ENCODE assay signal across 31 cellular contexts in the genomic region with DNA sequence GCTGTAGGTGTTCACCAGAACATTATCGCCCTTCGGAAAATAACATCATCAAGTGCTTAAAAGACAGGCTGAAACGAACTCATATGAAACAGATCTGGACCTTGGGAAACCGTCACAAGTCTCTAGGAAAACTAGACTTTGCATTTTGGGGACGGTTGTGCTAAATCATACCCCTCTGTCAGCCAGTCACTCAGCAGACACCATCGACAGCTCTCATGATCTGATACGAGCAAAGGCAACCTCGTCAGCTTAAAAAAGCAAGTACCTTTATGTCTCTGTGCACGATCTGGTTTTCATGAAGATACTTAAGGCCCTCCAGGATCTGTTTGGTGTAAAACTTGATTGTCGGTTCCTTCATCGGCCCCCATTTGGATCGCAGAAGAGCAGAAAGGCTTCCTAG. TPM values are rescaled to one million over a fixed set of nuclear protein-coding genes. Genes with fewer than 3 reads are reported as not detected.
DNase-seq lines count a peak whose midpoint lies in the region; ATAC-seq, FAIRE-seq and TF ChIP-seq lines count a peak whose summit lies in the region.
"Had no signal": no experiment of that assay in that cellular context is flagged by ENCODE, and none has a peak within 500 bp of the region (broad histone marks: within the 10 kb centered on the region; RNA-seq: fewer than 3 reads in every experiment).

No MANE protein-coding gene starts in this region.

- TF ChIP-seq EP300 in K562 (IDR thresholded peaks at IDR 0.05; ENCODE audit: low read length) (no peak), HepG2 (IDR thresholded peaks at IDR 0.05; ENCODE audit: low read depth in 2 of 2, low read length in 2 of 2) (no peak), HepG2 (CRISPR knock-in tag; IDR thresholded peaks at IDR 0.05; ENCODE audit: borderline replicate concordance) (no peak)

- no peaks in the 10 kb centered on the region for H3K9me1 ChIP-seq in K562 (ENCODE audit: control insufficient read depth, insufficient read depth, low read length)

- H3K9ac ChIP-seq in K562 (ENCODE audit: insufficient read depth in 1 of 2, low read depth in 2 of 2, low read length in 2 of 2), result peak overlapping the region in 1 of 2 experiments; percentile 34; a peak in 1 of 4 replicates
- no peak overlapping the region for H3K9ac ChIP-seq in MM.1S (ENCODE audit: low read length)
- H3K9ac ChIP-seq in HepG2 (ENCODE audit: insufficient read depth, low read depth, low read length), result no peak overlapping the region
- H3K9ac ChIP-seq: BLaER1; BLaER1 treated with 17β-estradiol and CSF1 and Interleukin-3, amounts not matched to agents 10 nM and 100 nM had no signal

- WGBS in K562 (ENCODE audit: insufficient coverage, low coverage, missing lambda C conversion rate), result 29% methylated on average over 11 of the region's 12 CpGs
- 91% methylated on average over 12 of the region's 12 CpGs for WGBS in HepG2 (ENCODE audit: low lambda C conversion rate)

- peaks cover 9 to 10% of the 10 kb centered on the region in 2 experiments; a peak in 4 of 5 replicates for H3K4me1 ChIP-seq in K562 (replicated peaks in 1 of 2; ENCODE audit: control insufficient read depth in 2 of 2, insufficient read depth in 2 of 2, low read length in 2 of 2)
- H3K4me1 ChIP-seq in MM.1S (ENCODE audit: low read length), result no peaks in the 10 kb centered on the region
- no peaks in the 10 kb centered on the region for H3K4me1 ChIP-seq in HepG2 (ENCODE audit: insufficient read depth, low read length)
- H3K4me1 ChIP-seq: A549; BE2C; BLaER1 treated with 17β-estradiol and CSF1 and Interleukin-3, amounts not matched to agents 10 nM and 100 nM; Caco-2 had no signal

- H3K9me3 ChIP-seq in K562 (replicated peaks; ENCODE audit: control insufficient read depth, insufficient read depth, low read depth, low read length), result no peaks in the 10 kb centered on the region
- H3K9me3 ChIP-seq in MM.1S (replicated peaks; ENCODE audit: insufficient read depth, low read length), result no peaks in the 10 kb centered on the region
- no peaks in the 10 kb centered on the region for H3K9me3 ChIP-seq in HepG2 (ENCODE audit: low read length)
- H3K9me3 ChIP-seq: A549; BE2C; BLaER1; BLaER1 treated with 17β-estradiol and CSF1 and Interleukin-3, amounts not matched to agents 10 nM and 100 nM; Caco-2 had no signal

- H3K9me2 ChIP-seq in MM.1S (replicated peaks; ENCODE audit: insufficient read depth, low read length), result no peaks in the 10 kb centered on the region

- H3K36me3 ChIP-seq in K562 (ENCODE audit: control insufficient read depth, insufficient read depth, low read length) (no peaks in the 10 kb centered on the region), bronchial epithelial cell (ENCODE audit: control insufficient read depth, insufficient read depth, low read length) (no peaks in the 10 kb centered on the region), MM.1S (replicated peaks; ENCODE audit: insufficient read depth, low read length) (no peaks in the 10 kb centered on the region), HepG2 (replicated peaks in 1 of 2; ENCODE audit: control insufficient read depth in 1 of 2, insufficient read depth in 2 of 2, low read length in 2 of 2) (no peaks in the 10 kb centered on the region; a peak in 1 of 5 replicates)
- H3K36me3 ChIP-seq: BE2C; BLaER1 treated with 17β-estradiol and CSF1 and Interleukin-3, amounts not matched to agents 10 nM and 100 nM had no signal

- no peak for TF ChIP-seq CTCF in K562 (IDR thresholded peaks at IDR 0.05 in 2 of 3, conservative IDR thresholded peaks at IDR 0.05 in 1 of 3; ENCODE audit: insufficient read depth in 2 of 3, low read depth in 1 of 3, low read length in 3 of 3)
- TF ChIP-seq CTCF in bronchial epithelial cell (IDR thresholded peaks at IDR 0.05; ENCODE audit: insufficient read depth, low read length, severe bottlenecking), result no peak
- no peak for TF ChIP-seq CTCF in MM.1S (IDR thresholded peaks at IDR 0.05; ENCODE audit: low read length)
- no peak for TF ChIP-seq CTCF in HepG2 (CRISPR knock-in tag; IDR thresholded peaks at IDR 0.05)

- BruUV-seq in K562 (replicated peaks; lab: Mats Ljungman, UMichigan) (no TSS peak), HepG2 (replicated peaks; lab: Mats Ljungman, UMichigan) (no TSS peak)

- DNase-seq in K562 (ENCODE audit: extremely low read depth in 1 of 4, low spot score in 3 of 4) (peak in 1 of 4 experiments; percentile 22), bronchial epithelial cell (ENCODE audit: low read depth) (no peak), MM.1S (no peak), HepG2 (ENCODE audit: low spot score) (no peak)
- DNase-seq: 8988T; ACHN; AML-193; BE2C; C1 segment of cervical spinal cord; Caco-2; Calu3; CD4-positive, alpha-beta memory T cell; CD4-positive, alpha-beta T cell; CD4-positive, CD25-positive, alpha-beta regulatory T cell; CD8-positive, alpha-beta memory T cell; CD8-positive, alpha-beta T cell; COR-L47; DMS 273 treated with DMSO at 0.1 percent for 48 hours; DMS153; DMS53; DMS79; DMS79 treated with DMSO at 0.1 percent for 48 hours; DND-41; EL had no signal

- no peaks in the 10 kb centered on the region for H3F3A ChIP-seq in MM.1S (ENCODE audit: insufficient read depth, low read length)

- in situ Hi-C loops in K562 (cut with MboI), result no loop called here
- in situ Hi-C loops in HepG2 (cut with HindIII; ENCODE audit: extremely low pct_ligation_motif_present, low pct_unique_long_range_greater_than_20kb), result no loop called here

- H2AFZ ChIP-seq in K562 (ENCODE audit: low read depth, low read length) (peak overlapping the region; percentile 83), MM.1S (ENCODE audit: low read length) (no peak overlapping the region), HepG2 (ENCODE audit: low read length) (no peak overlapping the region)

- CTCF ChIA-PET in K562 (lab: Yijun Ruan, JAX; ENCODE audit: low intra/inter-chr PET ratio) (no interaction called here), HepG2 (lab: Yijun Ruan, JAX; ENCODE audit: low intra/inter-chr PET ratio, low total read pairs) (no interaction called here)

- H3K79me2 ChIP-seq in K562 (ENCODE audit: control insufficient read depth, insufficient read depth, low read length) (no peaks in the 10 kb centered on the region), MM.1S (ENCODE audit: low read length) (no peaks in the 10 kb centered on the region), HepG2 (ENCODE audit: insufficient read depth, low read length) (no peaks in the 10 kb centered on the region)

- H3K4me2 ChIP-seq in K562 (ENCODE audit: insufficient read depth, low read length) (peak overlapping the region; percentile 63), MM.1S (ENCODE audit: low read depth, low read length) (no peak overlapping the region), HepG2 (ENCODE audit: low read depth, low read length) (no peak overlapping the region)
- H3K4me2 ChIP-seq: A549; BLaER1; BLaER1 treated with 17β-estradiol and CSF1 and Interleukin-3, amounts not matched to agents 10 nM and 100 nM had no signal

- ATAC-seq in K562 (peak; percentile 57), HepG2 (no peak)
- ATAC-seq: A549; CD8-positive, alpha-beta T cell had no signal

- TF ChIP-seq POLR2A in K562 (conservative IDR thresholded peaks at IDR 0.05) (no peak), HepG2 (IDR thresholded peaks at IDR 0.05; ENCODE audit: insufficient read depth in 1 of 2, low read depth in 2 of 2, low read length in 2 of 2) (no peak)

- H3K27ac ChIP-seq in K562 (ENCODE audit: extremely low read depth, low read depth, low read length), result peak overlapping the region; percentile 43; the same call in 1 of the 3 replicates
- H3K27ac ChIP-seq in MM.1S (ENCODE audit: low read length), result no peak overlapping the region
- no peak overlapping the region for H3K27ac ChIP-seq in HepG2 (ENCODE audit: extremely low read length, insufficient read depth, low read length)
- H3K27ac ChIP-seq: 22Rv1; A549; BLaER1; BLaER1 treated with 17β-estradiol and CSF1 and Interleukin-3, amounts not matched to agents 10 nM and 100 nM; C4-2B had no signal

- TF ChIP-seq RAD21 in K562 (CRISPR knock-in tag; conservative IDR thresholded peaks at IDR 0.05 in 1 of 2, IDR thresholded peaks at IDR 0.05 in 1 of 2), result no peak
- no peak for TF ChIP-seq RAD21 in HepG2 (CRISPR knock-in tag; IDR thresholded peaks at IDR 0.05)

- H4K20me1 ChIP-seq in K562 (replicated peaks; ENCODE audit: control insufficient read depth, insufficient read depth, low read length), result no peaks in the 10 kb centered on the region
- H4K20me1 ChIP-seq in MM.1S (ENCODE audit: insufficient read depth, low read length), result no peaks in the 10 kb centered on the region
- no peaks in the 10 kb centered on the region for H4K20me1 ChIP-seq in HepG2 (ENCODE audit: insufficient read depth, low read length)
- H4K20me1 ChIP-seq: BLaER1; BLaER1 treated with 17β-estradiol and CSF1 and Interleukin-3, amounts not matched to agents 10 nM and 100 nM had no signal

- FAIRE-seq in K562 (lab: Jason Lieb, UNC), result no peak
- FAIRE-seq in bronchial epithelial cell (lab: Jason Lieb, UNC), result peak; percentile 60
- FAIRE-seq in HepG2 (lab: Jason Lieb, UNC), result no peak
- FAIRE-seq: A204.1, A549, D721Med had no signal

- intact Hi-C loops in K562 (cut with micrococcal nuclease), result no loop called here
- intact Hi-C loops in HepG2 (cut with micrococcal nuclease; ENCODE audit: unreplicated experiment), result no loop called here

- H3K27me3 ChIP-seq in K562 (ENCODE audit: control insufficient read depth in 2 of 2, insufficient read depth in 2 of 2, low read length in 2 of 2) (peaks cover 0 to 5% of the 10 kb centered on the region in 2 experiments; a peak in 1 of 5 replicates), bronchial epithelial cell (ENCODE audit: control insufficient read depth, insufficient read depth, low read length) (no peaks in the 10 kb centered on the region), MM.1S (replicated peaks; ENCODE audit: insufficient read depth, low read length) (no peaks in the 10 kb centered on the region), HepG2 (ENCODE audit: control insufficient read depth in 1 of 2, insufficient read depth in 2 of 2, low read length in 2 of 2) (no peaks in the 10 kb centered on the region)
- H3K27me3 ChIP-seq: BE2C; BLaER1; BLaER1 treated with 17β-estradiol and CSF1 and Interleukin-3, amounts not matched to agents 10 nM and 100 nM had no signal

- no peak overlapping the region for H3K4me3 ChIP-seq in K562
- H3K4me3 ChIP-seq in bronchial epithelial cell (ENCODE audit: low read depth, low read length), result no peak overlapping the region
- H3K4me3 ChIP-seq in MM.1S (ENCODE audit: low read length), result no peak overlapping the region
- no peak overlapping the region for H3K4me3 ChIP-seq in HepG2 (replicated peaks in 1 of 3; ENCODE audit: insufficient read depth in 1 of 3, low read depth in 2 of 3, low read length in 3 of 3)
- H3K4me3 ChIP-seq: A549; BLaER1; BLaER1 treated with 17β-estradiol and CSF1 and Interleukin-3, amounts not matched to agents 10 nM and 100 nM had no signal

- POLR2A ChIA-PET in K562 (lab: Yijun Ruan, JAX), result interaction anchor here (0.8 to 1.7 kb wide), 2 partner anchors 9 to 35 kb away, joined by 3 to 5 read pairs; no protein-coding TSS in a partner anchor
- POLR2A ChIA-PET in HepG2 (lab: Yijun Ruan, JAX), result no interaction called here

RNA-seq across cellular contexts. Expression of gene PDHA1, which starts 48.4 kb away (rescaled TPM):
- total RNA-seq in K562 (2011; cell fraction: chromatin; rRNA removed; ENCODE audit: low replicate concordance), result 161 and 253 TPM in 2 replicates
- total RNA-seq in K562 (2011; cell fraction: nucleolus; rRNA removed), result 59.4 and 72.5 TPM in 2 replicates
- total RNA-seq in K562 (2011; cell fraction: nucleoplasm; rRNA removed), result 126 and 135 TPM in 2 replicates
- total RNA-seq in K562 (2014; rRNA removed) (363 and 407 TPM in 2 replicates), K562 (2014; rRNA removed; fragmentation: Illumina TruSeq; extraction: Trizol) (384 and 424 TPM in 2 replicates), K562 (2015; rRNA removed; fragmentation: Illumina TruSeq; extraction: Trizol) (345 and 352 TPM in 2 replicates), K562 (2021) (425 and 446 TPM in 2 replicates), bronchial epithelial cell (87.9 and 182 TPM in 2 replicates), HepG2 (2016; rRNA removed; fragmentation: Illumina TruSeq; extraction: Trizol) (249 and 277 TPM in 2 replicates)
- polyA plus RNA-seq in K562 (2011; rRNA removed) (504 and 540 TPM in 2 replicates), K562 (2014; fragmentation: Illumina TruSeq; extraction: Trizol) (468 and 487 TPM in 2 replicates), K562 (2014; fragmentation: Nextera tagmentation; extraction: Ambion mirVana) (100 to 1,000 TPM; 463 to 882 TPM), K562 (2014; rRNA removed) (430 and 588 TPM in 2 replicates), HepG2 (2011; rRNA removed) (139 and 177 TPM in 2 replicates)
- 193 and 286 TPM in 2 replicates for polyA plus RNA-seq in K562 (2011; cell fraction: cytosol; rRNA removed)
- polyA plus RNA-seq in K562 (2011; cell fraction: nucleus; rRNA removed), result 301 and 409 TPM in 2 replicates
- polyA plus RNA-seq in K562 (2012), result 168 and 315 TPM in 2 replicates
- 413 and 418 TPM in 2 replicates for polyA minus RNA-seq in K562 (2011; rRNA and poly(A)+ RNA removed)
- 113 and 115 TPM in 2 replicates for polyA minus RNA-seq in K562 (2011; cell fraction: cytosol; rRNA and poly(A)+ RNA removed)
- polyA minus RNA-seq in K562 (2011; cell fraction: nucleus; rRNA and poly(A)+ RNA removed), result 27.2 and 64.5 TPM in 2 replicates
- 14.0 and 18.0 TPM in 2 replicates for total RNA-seq in HepG2 (2016; cell fraction: cytosol; rRNA removed; fragmentation: Illumina TruSeq; extraction: Trizol; ENCODE audit: low read depth)
- total RNA-seq in HepG2 (2016; cell fraction: insoluble cytoplasmic fraction; rRNA removed; fragmentation: Illumina TruSeq; extraction: Trizol), result 241 and 275 TPM in 2 replicates
- 39.9 and 41.6 TPM in 2 replicates for total RNA-seq in HepG2 (2016; cell fraction: membrane; rRNA removed; fragmentation: Illumina TruSeq; extraction: Trizol)
- total RNA-seq in HepG2 (2016; cell fraction: nucleus; rRNA removed; fragmentation: Illumina TruSeq; extraction: Trizol), result 91.4 and 95.6 TPM in 2 replicates
- 107 and 116 TPM in 2 replicates for polyA plus RNA-seq in HepG2 (2011; cell fraction: cytosol; rRNA removed)
- polyA plus RNA-seq in HepG2 (2011; cell fraction: nucleus; rRNA removed), result 94.5 and 117 TPM in 2 replicates
- polyA plus RNA-seq in HepG2 (2012), result 112 and 148 TPM in 2 replicates
- polyA plus RNA-seq in HepG2 (2016; cell fraction: cytosol; fragmentation: Illumina TruSeq; extraction: Trizol; ENCODE audit: low read depth), result 31.2 and 35.0 TPM in 2 replicates
- polyA plus RNA-seq in HepG2 (2016; cell fraction: insoluble cytoplasmic fraction; fragmentation: Illumina TruSeq; extraction: Trizol; ENCODE audit: low read depth), result 352 and 357 TPM in 2 replicates
- 33.7 and 41.6 TPM in 2 replicates for polyA plus RNA-seq in HepG2 (2016; cell fraction: membrane; fragmentation: Illumina TruSeq; extraction: Trizol; ENCODE audit: low read depth)
- 200 and 210 TPM in 2 replicates for polyA plus RNA-seq in HepG2 (2016; cell fraction: nucleus; fragmentation: Illumina TruSeq; extraction: Trizol; ENCODE audit: insufficient read depth, low read depth)
- 58.5 and 214 TPM in 2 replicates for polyA minus RNA-seq in HepG2 (2011; rRNA and poly(A)+ RNA removed; ENCODE audit: low replicate concordance)
- polyA minus RNA-seq in HepG2 (2011; cell fraction: cytosol; rRNA and poly(A)+ RNA removed), result 50.7 and 58.3 TPM in 2 replicates
- 36.7 and 41.8 TPM in 2 replicates for polyA minus RNA-seq in HepG2 (2011; cell fraction: nucleus; rRNA and poly(A)+ RNA removed)

Comparison
In these comparisons a context has a peak if more than half of its experiments do, and no peak if none do; other contexts are left out.
1. Of the 241 proteins assayed by ChIP-seq in both HepG2 and K562: peak only in HepG2: none; only in K562: MEIS2; in both: none; in neither: 239; mixed calls (peak in some experiments, not most) for 1.